22 cellular contexts compared by ENCODE assay signal in the genomic region with DNA sequence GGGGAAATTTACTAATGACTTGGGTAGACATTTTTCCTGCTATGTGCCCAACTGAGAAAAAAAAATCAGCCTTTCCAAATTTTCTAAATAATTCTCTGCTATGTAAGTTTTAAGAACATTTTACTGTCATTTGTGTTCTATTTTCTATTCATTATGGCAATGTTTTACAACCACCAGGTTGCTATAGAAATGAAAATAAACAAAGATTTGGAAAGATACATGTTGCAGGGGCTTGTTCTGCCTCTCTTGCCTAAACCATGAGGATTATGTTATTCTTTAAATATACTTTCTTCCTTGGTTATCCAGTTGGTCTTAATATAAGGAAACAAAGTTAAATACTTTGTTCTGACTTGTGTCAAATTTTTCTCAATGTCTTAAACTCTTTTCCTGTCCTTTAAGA.
DNase-seq lines count a peak whose midpoint lies in the region; ATAC-seq and TF ChIP-seq lines count a peak whose summit lies in the region.
"Had no signal": no experiment of that assay in that cellular context is flagged by ENCODE, and none has a peak within 500 bp of the region (broad histone marks: within the 10 kb centered on the region; RNA-seq: fewer than 3 reads in every experiment).

No MANE protein-coding gene starts in this region.

- no TSS peak for BruUV-seq in A673 (replicated peaks; lab: Mats Ljungman, UMichigan)

- no peak overlapping the region for H3K4me3 Mint-ChIP-seq in activated T-cell treated with anti-CD3 and anti-CD28 coated beads, Interleukin-2, amount 50 U/mL, for 72 hours
- H3K4me3 Mint-ChIP-seq in activated T-cell treated with anti-CD3 and anti-CD28 coated beads, Interleukin-2, amount 50 U/mL, for 4 hours, result no peak overlapping the region
- no peak overlapping the region for H3K4me3 Mint-ChIP-seq in stimulated activated effector memory CD8-positive, alpha-beta T cell treated with anti-CD3 and anti-CD28 coated beads, Interleukin-12 subunit alpha, Interleukin-12 subunit beta, amount 100 ng/mL, for 72 hours
- H3K4me3 Mint-ChIP-seq: CD4-positive, CD25-positive, alpha-beta regulatory T cell had no signal

- ATAC-seq in activated T-cell treated with anti-CD3 and anti-CD28 coated beads, Interleukin-2, amount 50 U/mL, for 72 hours (replicated peaks in 1 of 2), result no peak
- ATAC-seq in activated T-cell treated with anti-CD3 and anti-CD28 coated beads, Interleukin-2, amount 50 U/mL, for 4 hours, result no peak
- no peak for ATAC-seq in stimulated activated effector memory CD8-positive, alpha-beta T cell treated with anti-CD3 and anti-CD28 coated beads, Interleukin-12 subunit alpha, Interleukin-12 subunit beta, amount 100 ng/mL, for 72 hours
- no peak for ATAC-seq in HG03039 (IDR thresholded peaks at IDR 0.05; ENCODE audit: unreplicated experiment)
- ATAC-seq: HCT116 had no signal

- peaks cover 7% of the 10 kb centered on the region for H3K4me1 Mint-ChIP-seq in activated T-cell treated with anti-CD3 and anti-CD28 coated beads, Interleukin-2, amount 50 U/mL, for 72 hours (ENCODE audit: low read depth)
- peaks cover 2% of the 10 kb centered on the region for H3K4me1 Mint-ChIP-seq in activated T-cell treated with anti-CD3 and anti-CD28 coated beads, Interleukin-2, amount 50 U/mL, for 4 hours (ENCODE audit: low read depth)
- peaks cover 14% of the 10 kb centered on the region for H3K4me1 Mint-ChIP-seq in stimulated activated effector memory CD8-positive, alpha-beta T cell treated with anti-CD3 and anti-CD28 coated beads, Interleukin-12 subunit alpha, Interleukin-12 subunit beta, amount 100 ng/mL, for 72 hours

- H3K4me3 ChIP-seq in A673 (ENCODE audit: low read depth, low read length, poor library complexity, severe bottlenecking), result no peak overlapping the region
- H3K4me3 ChIP-seq: MG63 had no signal

- no peak overlapping the region for H3K27ac ChIP-seq in A673 (ENCODE audit: low read depth, low read length, poor library complexity, severe bottlenecking)
- H3K27ac ChIP-seq: KMS-11 had no signal

- no peaks in the 10 kb centered on the region for H3K27me3 Mint-ChIP-seq in activated T-cell treated with anti-CD3 and anti-CD28 coated beads, Interleukin-2, amount 50 U/mL, for 72 hours (ENCODE audit: low read depth)
- no peaks in the 10 kb centered on the region for H3K27me3 Mint-ChIP-seq in activated T-cell treated with anti-CD3 and anti-CD28 coated beads, Interleukin-2, amount 50 U/mL, for 4 hours (ENCODE audit: low read depth)
- H3K27me3 Mint-ChIP-seq: CD4-positive, CD25-positive, alpha-beta regulatory T cell had no signal

- H3K9me3 Mint-ChIP-seq in activated T-cell treated with anti-CD3 and anti-CD28 coated beads, Interleukin-2, amount 50 U/mL, for 72 hours, result peaks cover 8 to 9% of the 10 kb centered on the region in 2 donors
- H3K9me3 Mint-ChIP-seq in activated T-cell treated with anti-CD3 and anti-CD28 coated beads, Interleukin-2, amount 50 U/mL, for 4 hours, result peaks cover 16% of the 10 kb centered on the region
- peaks cover 21% of the 10 kb centered on the region for H3K9me3 Mint-ChIP-seq in stimulated activated effector memory CD8-positive, alpha-beta T cell treated with anti-CD3 and anti-CD28 coated beads, Interleukin-12 subunit alpha, Interleukin-12 subunit beta, amount 100 ng/mL, for 72 hours

- peaks cover 0 to 5% of the 10 kb centered on the region in 2 donors for H3K36me3 Mint-ChIP-seq in activated T-cell treated with anti-CD3 and anti-CD28 coated beads, Interleukin-2, amount 50 U/mL, for 72 hours (ENCODE audit: insufficient read depth in 2 of 2)
- no peaks in the 10 kb centered on the region for H3K36me3 Mint-ChIP-seq in activated T-cell treated with anti-CD3 and anti-CD28 coated beads, Interleukin-2, amount 50 U/mL, for 4 hours (ENCODE audit: insufficient read depth)
- no peaks in the 10 kb centered on the region for H3K36me3 Mint-ChIP-seq in stimulated activated effector memory CD8-positive, alpha-beta T cell treated with anti-CD3 and anti-CD28 coated beads, Interleukin-12 subunit alpha, Interleukin-12 subunit beta, amount 100 ng/mL, for 72 hours
- H3K36me3 Mint-ChIP-seq: CD4-positive, CD25-positive, alpha-beta regulatory T cell had no signal

- H3K27ac Mint-ChIP-seq in activated T-cell treated with anti-CD3 and anti-CD28 coated beads, Interleukin-2, amount 50 U/mL, for 72 hours, result peak overlapping the region; percentile 91
- peak overlapping the region; percentile 88 for H3K27ac Mint-ChIP-seq in stimulated activated effector memory CD8-positive, alpha-beta T cell treated with anti-CD3 and anti-CD28 coated beads, Interleukin-12 subunit alpha, Interleukin-12 subunit beta, amount 100 ng/mL, for 72 hours

- intact Hi-C loops in A673 (cut with micrococcal nuclease; ENCODE audit: unreplicated experiment), result no loop called here

- no peaks in the 10 kb centered on the region for H3K9me3 ChIP-seq in A673 (ENCODE audit: low read depth, low read length, poor library complexity, severe bottlenecking)
- H3K9me3 ChIP-seq: MG63 had no signal

- H3K36me3 ChIP-seq in A673 (ENCODE audit: insufficient read depth, low read length, poor library complexity, severe bottlenecking), result no peaks in the 10 kb centered on the region
- H3K36me3 ChIP-seq: MG63 had no signal

- POLR2A ChIA-PET in A673 (lab: Charles Lee; ENCODE audit: low non-redundant PET), result no interaction called here

- H3K4me1 ChIP-seq in A673 (ENCODE audit: insufficient read depth, low read length, poor library complexity, severe bottlenecking), result no peaks in the 10 kb centered on the region

- no peaks in the 10 kb centered on the region for H3K27me3 ChIP-seq in A673 (replicated peaks; ENCODE audit: insufficient read depth, low read depth, low read length, poor library complexity)
- H3K27me3 ChIP-seq: MG63 had no signal

- CTCF ChIA-PET in A673 (lab: Charles Lee), result no interaction called here

- no peak for DNase-seq in activated T-cell treated with anti-CD3 and anti-CD28 coated beads, Interleukin-2, amount 50 U/mL, for 72 hours
- DNase-seq in activated T-cell treated with anti-CD3 and anti-CD28 coated beads, Interleukin-2, amount 50 U/mL, for 4 hours, result no peak
- DNase-seq in RPMI7951 (ENCODE audit: low read depth) (peak; percentile 6), fibroblast of gingiva (ENCODE audit: low read depth) (peak; percentile 36), A673 (ENCODE audit: low spot score) (no peak), NCI-H1092 treated with DMSO at 0.1 percent for 48 hours (lab: John Stamatoyannopoulos, UW) (no peak)
- DNase-seq in stimulated activated effector memory CD8-positive, alpha-beta T cell treated with anti-CD3 and anti-CD28 coated beads, Interleukin-12 subunit alpha, Interleukin-12 subunit beta, amount 100 ng/mL, for 72 hours (ENCODE audit: low spot score in 2 of 2), result no peak
- DNase-seq: CD4-positive, CD25-positive, alpha-beta regulatory T cell; GOT3; IMR-90; MG63; NCI-H1048; NCI-H146; NCI-H2029; NCI-H226; NCI-H510A treated with DMSO at 0.1 percent for 48 hours; NCI-H774; NK-92 treated with Interleukin-12 subunit alpha and Interleukin-12 subunit beta, amount 100 ng/mL, for 24 hours; SIG-M5 had no signal

- TF ChIP-seq CTCF in A673 (conservative IDR thresholded peaks at IDR 0.05; ENCODE audit: low read depth, low read length), result no peak

Comparison
In these comparisons a context has a peak if more than half of its experiments do, and no peak if none do; other contexts are left out.
1. DNase-seq: peak in RPMI7951 (single experiment) and fibroblast of gingiva (single experiment); none in activated T-cell treated with anti-CD3 and anti-CD28 coated beads, Interleukin-2, amount 50 U/mL, for 72 hours (0 of 2), activated T-cell treated with anti-CD3 and anti-CD28 coated beads, Interleukin-2, amount 50 U/mL, for 4 hours (single experiment), stimulated activated effector memory CD8-positive, alpha-beta T cell treated with anti-CD3 and anti-CD28 coated beads, Interleukin-12 subunit alpha, Interleukin-12 subunit beta, amount 100 ng/mL, for 72 hours (0 of 2), A673 (single experiment) and NCI-H1092 treated with DMSO at 0.1 percent for 48 hours (single experiment).